1 cellular context compared by ENCODE assay signal in genomic region chr18:31731628-31732027, GRCh38.
TF ChIP-seq lines count a peak whose summit lies in the region.

No MANE protein-coding gene starts in this region.

TF ChIP-seq in H1, 55 proteins besides CTCF, POLR2A, EP300 and RAD21:
- TF ChIP-seq SAP30 (IDR thresholded peaks at IDR 0.05; ENCODE audit: insufficient read depth, insufficient replicate concordance, low read length): no peak
- TF ChIP-seq CBX5 (IDR thresholded peaks at IDR 0.05; ENCODE audit: low read depth, low read length): no peak
- no peak for TF ChIP-seq BCL11A (IDR thresholded peaks at IDR 0.05; ENCODE audit: low read depth in 2 of 2, low read length in 2 of 2)
- TF ChIP-seq SRF (IDR thresholded peaks at IDR 0.05; ENCODE audit: low read depth, low read length): no peak
- TF ChIP-seq TAF7 (optimal IDR thresholded peaks at IDR 0.05; ENCODE audit: borderline replicate concordance, low read depth, low read length): no peak
- TF ChIP-seq KDM5A (IDR thresholded peaks at IDR 0.05; ENCODE audit: low read length): no peak
- no peak for TF ChIP-seq SIX5 (IDR thresholded peaks at IDR 0.05; ENCODE audit: low read depth, low read length)
- TF ChIP-seq SP1 (IDR thresholded peaks at IDR 0.05; ENCODE audit: low read depth, low read length): no peak
